ENCODE assay signal across 30 cellular contexts in genomic region chr11:107307991-107308390, GRCh38.
"Had no signal": no experiment of that assay in that cellular context is flagged by ENCODE, and none has a peak within 500 bp of the region (broad histone marks: within the 10 kb centered on the region; RNA-seq: fewer than 3 reads in every experiment).

No MANE protein-coding gene starts in this region.

- H3K36me3 ChIP-seq: uterus, WERI-Rb-1 had no signal

- H3K4me3 ChIP-seq: heart right ventricle, sigmoid colon, smooth muscle cell, stomach, suprapubic skin, transverse colon, uterus had no signal

- H3K9me3 ChIP-seq: heart right ventricle, sigmoid colon, stomach, suprapubic skin, transverse colon, uterus had no signal

- H3K4me1 ChIP-seq: heart right ventricle, sigmoid colon, stomach, suprapubic skin, transverse colon, uterus had no signal

- H3K9me3 Mint-ChIP-seq: activated CD4-positive, alpha-beta T cell treated with anti-CD3 and anti-CD28 coated beads, Interleukin-2, amount 10 ng/mL, durations not matched to agents 7 days and 5 days; activated CD8-positive, alpha-beta T cell treated with anti-CD3 and anti-CD28 coated beads for 36 hours; brain; stimulated activated memory B cell treated with anti-CD40 and anti-IgM and Interleukin-4, amounts not matched to agents 10 μg/mL and 1 μg/mL and 100 μg/mL, for 72 hours had no signal

- DNase-seq: activated CD4-positive, alpha-beta T cell treated with anti-CD3 and anti-CD28 coated beads, Interleukin-2, amount 10 ng/mL, durations not matched to agents 7 days and 5 days; activated CD4-positive, CD25-positive, alpha-beta regulatory T cell treated with anti-CD3 and anti-CD28 coated beads, Interleukin-2, amount 50 U/mL, for 72 hours; activated CD8-positive, alpha-beta memory T cell treated with anti-CD3 and anti-CD28 coated beads, Interleukin-2, amount 10 ng/mL, durations not matched to agents 7 days and 5 days; activated CD8-positive, alpha-beta T cell treated with anti-CD3 and anti-CD28 coated beads for 36 hours; activated gamma-delta T cell; activated naive CD4-positive, alpha-beta T cell treated with anti-CD3 and anti-CD28 coated beads, Interleukin-2, amount 50 U/mL, for 16 hours; activated T-cell treated with anti-CD3 and anti-CD28 coated beads for 4 hours; aorta; central memory CD4-positive, alpha-beta T cell; dermis blood vessel endothelial cell; effector CD8-positive, alpha-beta T cell; erythroblast; foreskin fibroblast; heart right ventricle; islet precursor cell; left cardiac atrium; midbrain; natural killer cell; retina; sigmoid colon; stimulated activated CD4-positive, alpha-beta T cell treated with anti-CD3 and anti-CD28 coated beads, Interleukin-15, amount 100 ng/mL, for 24 hours; stomach; transverse colon; uterus; WERI-Rb-1 had no signal

- H3K4me1 Mint-ChIP-seq: activated CD4-positive, alpha-beta T cell treated with anti-CD3 and anti-CD28 coated beads, Interleukin-2, amount 10 ng/mL, durations not matched to agents 7 days and 5 days; activated CD8-positive, alpha-beta memory T cell treated with anti-CD3 and anti-CD28 coated beads, Interleukin-2, amount 10 ng/mL, durations not matched to agents 7 days and 5 days; brain; natural killer cell; stimulated activated memory B cell treated with anti-CD40 and anti-IgM and Interleukin-4, amounts not matched to agents 10 μg/mL and 1 μg/mL and 100 μg/mL, for 72 hours had no signal

- H3K27ac ChIP-seq: heart right ventricle, sigmoid colon, stomach, suprapubic skin, transverse colon, uterus, WERI-Rb-1 had no signal

- H3K27ac Mint-ChIP-seq: activated CD4-positive, alpha-beta T cell treated with anti-CD3 and anti-CD28 coated beads, Interleukin-2, amount 10 ng/mL, durations not matched to agents 7 days and 5 days; activated CD8-positive, alpha-beta memory T cell treated with anti-CD3 and anti-CD28 coated beads, Interleukin-2, amount 10 ng/mL, durations not matched to agents 7 days and 5 days; activated CD8-positive, alpha-beta T cell treated with anti-CD3 and anti-CD28 coated beads for 36 hours; brain; natural killer cell; progenitor cell of endocrine pancreas; stimulated activated memory B cell treated with anti-CD40 and anti-IgM and Interleukin-4, amounts not matched to agents 10 μg/mL and 1 μg/mL and 100 μg/mL, for 72 hours had no signal

- H3K4me3 Mint-ChIP-seq: activated CD4-positive, alpha-beta T cell treated with anti-CD3 and anti-CD28 coated beads, Interleukin-2, amount 10 ng/mL, durations not matched to agents 7 days and 5 days; activated CD8-positive, alpha-beta memory T cell treated with anti-CD3 and anti-CD28 coated beads, Interleukin-2, amount 10 ng/mL, durations not matched to agents 7 days and 5 days; activated CD8-positive, alpha-beta T cell treated with anti-CD3 and anti-CD28 coated beads for 36 hours; brain; natural killer cell; stimulated activated memory B cell treated with anti-CD40 and anti-IgM and Interleukin-4, amounts not matched to agents 10 μg/mL and 1 μg/mL and 100 μg/mL, for 72 hours had no signal

- H3K27me3 Mint-ChIP-seq: activated CD4-positive, alpha-beta T cell treated with anti-CD3 and anti-CD28 coated beads, Interleukin-2, amount 10 ng/mL, durations not matched to agents 7 days and 5 days; activated CD8-positive, alpha-beta memory T cell treated with anti-CD3 and anti-CD28 coated beads, Interleukin-2, amount 10 ng/mL, durations not matched to agents 7 days and 5 days; activated CD8-positive, alpha-beta T cell treated with anti-CD3 and anti-CD28 coated beads for 36 hours; brain; progenitor cell of endocrine pancreas; stimulated activated memory B cell treated with anti-CD40 and anti-IgM and Interleukin-4, amounts not matched to agents 10 μg/mL and 1 μg/mL and 100 μg/mL, for 72 hours had no signal

- H3K27me3 ChIP-seq: heart right ventricle, sigmoid colon, stomach, suprapubic skin, transverse colon, uterus had no signal
